Comparison of ENCODE assay signal across 21 cellular contexts in the genomic region with DNA sequence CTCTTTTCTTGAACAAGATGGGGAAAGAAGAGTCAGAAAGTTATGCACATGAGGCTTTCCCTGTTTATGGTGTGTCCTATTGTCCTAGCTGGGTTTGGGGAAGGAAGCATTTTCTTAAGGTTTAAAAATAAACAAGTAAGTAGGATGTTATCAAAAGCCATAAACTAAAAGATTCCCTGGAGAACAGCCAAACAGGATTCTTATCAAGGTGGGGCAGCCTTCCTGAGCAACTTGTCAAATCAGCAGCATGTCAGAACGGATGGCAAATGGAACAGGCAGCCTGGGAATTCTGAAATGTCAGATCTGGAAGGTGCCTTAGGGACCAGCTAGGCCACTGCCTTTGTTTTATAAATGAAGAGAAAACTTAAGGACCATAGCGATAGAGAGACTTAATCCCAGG.
"Had no signal": no experiment of that assay in that cellular context is flagged by ENCODE, and none has a peak within 500 bp of the region (broad histone marks: within the 10 kb centered on the region; RNA-seq: fewer than 3 reads in every experiment).

No MANE protein-coding gene starts in this region.

- ATAC-seq: activated naive CD4-positive, alpha-beta T cell treated with anti-CD3 and anti-CD28 coated beads, Interleukin-2, amount 50 U/mL, for 72 hours; sciatic nerve; stimulated activated memory B cell treated with anti-CD40 and anti-IgM and Interleukin-4, amounts not matched to agents 10 μg/mL and 1 μg/mL and 100 μg/mL, for 72 hours had no signal

- H3K9me3 ChIP-seq: adrenal gland, breast epithelium, esophagus squamous epithelium, testis, upper lobe of left lung had no signal

- H3K36me3 ChIP-seq: adrenal gland, breast epithelium, esophagus squamous epithelium, upper lobe of left lung had no signal

- H3K36me3 Mint-ChIP-seq: activated naive CD4-positive, alpha-beta T cell treated with anti-CD3 and anti-CD28 coated beads, Interleukin-2, amount 50 U/mL, for 72 hours; stimulated activated memory B cell treated with anti-CD40 and anti-IgM and Interleukin-4, amounts not matched to agents 10 μg/mL and 1 μg/mL and 100 μg/mL, for 72 hours had no signal

- DNase-seq: activated CD4-positive, alpha-beta T cell treated with anti-CD3 and anti-CD28 coated beads, Interleukin-2, amount 50 U/mL, for 4 hours; activated gamma-delta T cell treated with Interleukin-2 at 50 U/mL for 16 hours; activated T-cell treated with anti-CD3 and anti-CD28 coated beads for 4 hours; cerebellar nuclear complex; cortex of kidney; effector CD8-positive, alpha-beta T cell; esophagus squamous epithelium; kidney; midbrain; occipital lobe; stimulated activated CD4-positive, alpha-beta T cell treated with anti-CD3 and anti-CD28 coated beads, Interleukin-4, amount 100 ng/mL, for 4 hours; T1000; testis; upper lobe of left lung had no signal

- H3K4me1 ChIP-seq: adrenal gland, breast epithelium, testis had no signal

- H3K27ac Mint-ChIP-seq: activated naive CD4-positive, alpha-beta T cell treated with anti-CD3 and anti-CD28 coated beads, Interleukin-2, amount 50 U/mL, for 72 hours; activated T-helper 1 cell treated with anti-CD3 and anti-CD28 coated beads, Interleukin-12 subunit alpha, Interleukin-12 subunit beta, Interleukin-2, Interleukin-4 antibody, amounts not matched to agents 30 ng/mL and 10 ng/mL and 1 ng/mL, durations not matched to agents 14 hours and 24 hours and 36 hours; progenitor cell of endocrine pancreas; stimulated activated memory B cell treated with anti-CD40 and anti-IgM and Interleukin-4, amounts not matched to agents 10 μg/mL and 1 μg/mL and 100 μg/mL, for 72 hours had no signal

- H3K4me3 Mint-ChIP-seq: activated T-helper 1 cell treated with anti-CD3 and anti-CD28 coated beads, Interleukin-12 subunit alpha, Interleukin-12 subunit beta, Interleukin-2, Interleukin-4 antibody, amounts not matched to agents 30 ng/mL and 10 ng/mL and 1 ng/mL, durations not matched to agents 14 hours and 24 hours and 36 hours; stimulated activated memory B cell treated with anti-CD40 and anti-IgM and Interleukin-4, amounts not matched to agents 10 μg/mL and 1 μg/mL and 100 μg/mL, for 72 hours had no signal

- H3K4me3 ChIP-seq: adrenal gland, breast epithelium, esophagus squamous epithelium, testis, upper lobe of left lung had no signal

- H3K27me3 ChIP-seq: adrenal gland, breast epithelium, esophagus squamous epithelium, testis, upper lobe of left lung had no signal

- H3K27ac ChIP-seq: adrenal gland, breast epithelium, esophagus squamous epithelium, testis had no signal
